ENCODE assay signal across 6 cellular contexts in genomic region chr10:30200019-30200415, GRCh38.
"Had no signal": no experiment of that assay in that cellular context is flagged by ENCODE, and none has a peak within 500 bp of the region (broad histone marks: within the 10 kb centered on the region; RNA-seq: fewer than 3 reads in every experiment).

No MANE protein-coding gene starts in this region.

- H3K4me1 Mint-ChIP-seq: H9 had no signal

- H3K4me3 Mint-ChIP-seq: H9 had no signal

- DNase-seq: GM23248, H9, HCEC 1CT, IMR-90 had no signal

- FAIRE-seq: H1, HTR-8/SVneo had no signal

- H3K27ac Mint-ChIP-seq: H9 had no signal

- H3K4me3 ChIP-seq: GM23248 had no signal

- H2AFZ ChIP-seq: GM23248 had no signal

- H3K27ac ChIP-seq: GM23248 had no signal

- H3K9ac ChIP-seq: GM23248 had no signal
